ENCODE assay signal across 34 cellular contexts in the genomic region with DNA sequence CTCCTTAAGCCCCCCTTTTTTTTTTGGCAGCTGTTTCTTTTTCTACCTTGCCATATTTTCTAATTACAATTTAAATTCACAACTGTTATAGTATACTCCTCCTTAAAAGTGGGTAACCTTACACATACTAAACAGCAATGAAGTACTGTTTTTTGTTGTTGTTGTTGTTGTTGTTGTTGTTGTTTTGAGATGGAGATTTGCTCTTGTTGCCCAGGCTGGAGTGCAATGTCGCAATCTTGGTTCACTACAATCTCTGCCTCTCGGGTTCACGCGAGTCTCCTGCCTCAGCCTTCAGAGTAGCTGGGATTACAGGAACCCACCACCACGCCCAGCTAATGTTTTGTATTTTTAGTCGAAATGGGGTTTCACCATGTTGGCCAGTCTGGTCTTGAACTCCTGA.
"Had no signal": no experiment of that assay in that cellular context is flagged by ENCODE, and none has a peak within 500 bp of the region (broad histone marks: within the 10 kb centered on the region; RNA-seq: fewer than 3 reads in every experiment).

No MANE protein-coding gene starts in this region.

- H3K27me3 ChIP-seq: adrenal gland, ascending aorta, body of pancreas, brain microvascular endothelial cell, breast epithelium, cardiac muscle cell had no signal

- DNase-seq: activated effector memory CD4-positive, alpha-beta T cell treated with anti-CD3 and anti-CD28 coated beads, Interleukin-2, amount 50 U/mL, for 16 hours; activated effector memory CD4-positive, alpha-beta T cell treated with Interleukin-2 at 50 U/mL for 16 hours; activated gamma-delta T cell; activated gamma-delta T cell treated with Interleukin-2 at 50 U/mL for 16 hours; activated naive CD4-positive, alpha-beta T cell; activated naive CD4-positive, alpha-beta T cell treated with anti-CD3 and anti-CD28 coated beads for 36 hours; activated naive CD4-positive, alpha-beta T cell treated with anti-CD3 and anti-CD28 coated beads, Interleukin-2, amount 10 ng/mL, durations not matched to agents 7 days and 5 days; activated naive CD4-positive, alpha-beta T cell treated with anti-CD3 and anti-CD28 coated beads, Interleukin-2, amount 50 U/mL, for 16 hours; activated naive CD4-positive, alpha-beta T cell treated with Interleukin-2 at 50 U/mL for 16 hours; activated naive CD8-positive, alpha-beta T cell treated with anti-CD3 and anti-CD28 coated beads for 36 hours; activated naive CD8-positive, alpha-beta T cell treated with anti-CD3 and anti-CD28 coated beads, Interleukin-2, amount 10 ng/mL, durations not matched to agents 7 days and 5 days; activated naive CD8-positive, alpha-beta T cell treated with anti-CD3 and anti-CD28 coated beads, Interleukin-2, amount 50 U/mL, for 24 hours; activated T-cell treated with anti-CD3 and anti-CD28 coated beads, Interleukin-2, amount 50 U/mL, for 1 hour; activated T-cell treated with anti-CD3 and anti-CD28 coated beads, Interleukin-2, amount 50 U/mL, for 24 hours; activated T-cell treated with anti-CD3 and anti-CD28 coated beads, Interleukin-2, amount 50 U/mL, for 4 hours; activated T-cell treated with anti-CD3 and anti-CD28 coated beads, Interleukin-2, amount 50 U/mL, for 48 hours; activated T-cell treated with anti-CD3 and anti-CD28 coated beads, Interleukin-2, amount 50 U/mL, for 72 hours; adrenal gland; amniotic stem cell; amygdala; anterior cingulate cortex; aorta; body of pancreas; brain microvascular endothelial cell; caudate nucleus; central memory CD4-positive, alpha-beta T cell; cerebellar nuclear complex had no signal

- H3K4me3 ChIP-seq: adrenal gland, ascending aorta, body of pancreas, breast epithelium, cardiac muscle cell had no signal

- H3K36me3 ChIP-seq: adrenal gland, ascending aorta, brain microvascular endothelial cell, breast epithelium, cardiac muscle cell had no signal

- FAIRE-seq: astrocyte, bronchial epithelial cell had no signal

- H3K9me3 ChIP-seq: adrenal gland, ascending aorta, body of pancreas had no signal

- H3K4me1 ChIP-seq: adrenal gland, ascending aorta, body of pancreas, breast epithelium had no signal

- H3K27ac ChIP-seq: adrenal gland, ascending aorta, body of pancreas, brain microvascular endothelial cell, breast epithelium, cardiac muscle cell had no signal

- ATAC-seq: activated naive CD4-positive, alpha-beta T cell treated with anti-CD3 and anti-CD28 coated beads, Interleukin-2, amount 50 U/mL, for 72 hours; activated naive CD8-positive, alpha-beta T cell treated with anti-CD3 and anti-CD28 coated beads, Interleukin-2, amount 50 U/mL, for 24 hours; activated T-cell treated with anti-CD3 and anti-CD28 coated beads, Interleukin-2, amount 50 U/mL, for 4 hours; activated T-cell treated with anti-CD3 and anti-CD28 coated beads, Interleukin-2, amount 50 U/mL, for 72 hours; activated T-helper 17 cell treated with anti-CD3 and anti-CD28 coated beads, Interleukin-2, amount 50 U/mL, for 72 hours; body of pancreas had no signal
